In genomic region chr3:43181202-43181910, GRCh38 we compare ENCODE assay signal across 8 cellular contexts.
DNase-seq lines count a peak whose midpoint lies in the region; ATAC-seq and TF ChIP-seq lines count a peak whose summit lies in the region.

No MANE protein-coding gene starts in this region.

- CTCF ChIA-PET in HEK293T (lab: Yijun Ruan, JAX), result no interaction called here

- peak overlapping the region; percentile 79 for H3K9ac ChIP-seq in skeletal muscle satellite cell (ENCODE audit: low read depth, low read length)

- no peaks in the 10 kb centered on the region for H3K27me3 ChIP-seq in skeletal muscle satellite cell (ENCODE audit: control insufficient read depth, insufficient read depth, low read length)

- H3K36me3 ChIP-seq in skeletal muscle satellite cell (ENCODE audit: insufficient read depth, low read length), result no peaks in the 10 kb centered on the region

- peak; percentile 31 for DNase-seq in activated T-cell treated with anti-CD3 and anti-CD28 coated beads for 48 hours (ENCODE audit: low read depth)
- DNase-seq in dermis blood vessel endothelial cell, result no peak
- DNase-seq in HEK293T (ENCODE audit: extremely low spot score), result no peak
- no peak for DNase-seq in anterior cingulate cortex (lab: John Stamatoyannopoulos, UW)
- no peak for DNase-seq in NCI-H2029 (lab: John Stamatoyannopoulos, UW)

- ATAC-seq in GM18873 (IDR thresholded peaks at IDR 0.05; ENCODE audit: low FRiP score, unreplicated experiment) (peak; percentile 61), HG03175 (IDR thresholded peaks at IDR 0.05; ENCODE audit: unreplicated experiment) (peak; percentile 70)

- H3K9me3 ChIP-seq in skeletal muscle satellite cell (replicated peaks; ENCODE audit: low read length), result no peaks in the 10 kb centered on the region

- H3K4me1 ChIP-seq in skeletal muscle satellite cell (ENCODE audit: control insufficient read depth, insufficient read depth, low read length), result peaks cover 52% of the 10 kb centered on the region

- no peak overlapping the region for H3K4me2 ChIP-seq in skeletal muscle satellite cell (ENCODE audit: low read length)

- POLR2A ChIA-PET in HEK293T (lab: Yijun Ruan, JAX), result no interaction called here

- no peak overlapping the region for H3K4me3 ChIP-seq in skeletal muscle satellite cell (ENCODE audit: low read length)

TF ChIP-seq in HEK293T, 16 proteins besides CTCF, POLR2A, EP300 and RAD21:
- TF ChIP-seq HDGF (IDR thresholded peaks at IDR 0.05; ENCODE audit: borderline replicate concordance), result no peak
- no peak for TF ChIP-seq BHLHE40 (IDR thresholded peaks at IDR 0.05; ENCODE audit: borderline replicate concordance)
